ENCODE assay signal across 10 cellular contexts in the genomic region with DNA sequence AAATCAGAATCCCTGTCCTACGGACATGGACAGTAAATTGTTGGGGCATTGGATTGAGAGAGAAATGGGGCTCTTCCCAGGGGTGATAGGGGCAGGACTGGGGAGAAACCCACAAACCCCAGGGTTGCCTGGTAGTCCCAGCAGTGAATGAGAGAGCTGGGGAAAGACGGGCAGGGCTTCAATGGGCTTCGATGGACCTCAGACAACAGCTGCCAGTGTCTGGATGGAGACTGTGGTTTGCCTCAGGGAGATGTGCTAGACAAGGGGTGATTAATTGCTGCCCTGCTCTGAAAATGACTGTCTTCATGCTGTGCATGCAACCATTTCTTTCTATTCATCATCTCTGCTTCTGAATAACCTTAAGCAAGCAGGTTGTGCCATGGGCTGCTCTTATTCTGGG. TPM values are rescaled to one million over a fixed set of nuclear protein-coding genes. Genes with fewer than 3 reads are reported as not detected.
A peak's percentile ranks its signal among the peaks of the same experiment; 100 is the strongest.
DNase-seq lines count a peak whose midpoint lies in the region; ATAC-seq and TF ChIP-seq lines count a peak whose summit lies in the region.
"Had no signal": no experiment of that assay in that cellular context is flagged by ENCODE, and none has a peak within 500 bp of the region (broad histone marks: within the 10 kb centered on the region; RNA-seq: fewer than 3 reads in every experiment).

No MANE protein-coding gene starts in this region.

- TF ChIP-seq CTCF in gastroesophageal sphincter (IDR thresholded peaks at IDR 0.05), result no peak

- ATAC-seq in GM18867 (IDR thresholded peaks at IDR 0.05; ENCODE audit: unreplicated experiment) (peak; percentile 85), HG03045 (IDR thresholded peaks at IDR 0.05; ENCODE audit: unreplicated experiment) (peak; percentile 86), gastroesophageal sphincter (no peak)

- no peaks in the 10 kb centered on the region for H3K9me3 ChIP-seq in gastroesophageal sphincter

- no peak for TF ChIP-seq EP300 in gastroesophageal sphincter (IDR thresholded peaks at IDR 0.05)

- WGBS in gastroesophageal sphincter (ENCODE audit: low coverage in 1 of 2), 2 donors, result 69 to 83% methylated on average over 2 of the region's 3 CpGs

- peaks cover 39% of the 10 kb centered on the region for H3K27me3 ChIP-seq in gastroesophageal sphincter

- no peaks in the 10 kb centered on the region for H3K36me3 ChIP-seq in gastroesophageal sphincter

- H3K4me1 ChIP-seq in gastroesophageal sphincter, result no peaks in the 10 kb centered on the region

- no peak overlapping the region for H3K27ac ChIP-seq in gastroesophageal sphincter

- no peak for TF ChIP-seq POLR2A in gastroesophageal sphincter (IDR thresholded peaks at IDR 0.05)

- H3K4me3 ChIP-seq in gastroesophageal sphincter, result no peak overlapping the region

- DNase-seq in COLO829 (ENCODE audit: low spot score) (peak; percentile 95), UCSD-AML1 (lab: John Stamatoyannopoulos, UW; ENCODE audit: unreplicated experiment) (peak; percentile 17), NCI-H345 treated with DMSO at 0.1 percent for 48 hours (lab: John Stamatoyannopoulos, UW; ENCODE audit: unreplicated experiment) (no peak), NCI-H2107 (lab: John Stamatoyannopoulos, UW) (no peak), kidney glomerular epithelial cell (lab: John Stamatoyannopoulos, UW) (no peak)
- DNase-seq: NCI-H2171 had no signal

RNA-seq across cellular contexts. Expression of gene GPR25, which starts 7.4 kb away (rescaled TPM):
- not detected for total RNA-seq in gastroesophageal sphincter
- total RNA-seq: G401 had no signal

RNA-seq across cellular contexts. Expression of gene INAVA, which starts 14.5 kb away (rescaled TPM):
- total RNA-seq in gastroesophageal sphincter, result 1 to 10 TPM in 1 of 4 donors, under 1 TPM in 1, not detected in 2; 0.47 to 2.9 TPM

Comparison
In these comparisons a context has a peak if more than half of its experiments do, and no peak if none do; other contexts are left out.
1. DNase-seq: peak in COLO829 (single experiment) and UCSD-AML1 (single experiment); none in NCI-H345 treated with DMSO at 0.1 percent for 48 hours (single experiment), NCI-H2107 (single experiment) and kidney glomerular epithelial cell (single experiment).